ENCODE assay signal across 17 cellular contexts in the genomic region with DNA sequence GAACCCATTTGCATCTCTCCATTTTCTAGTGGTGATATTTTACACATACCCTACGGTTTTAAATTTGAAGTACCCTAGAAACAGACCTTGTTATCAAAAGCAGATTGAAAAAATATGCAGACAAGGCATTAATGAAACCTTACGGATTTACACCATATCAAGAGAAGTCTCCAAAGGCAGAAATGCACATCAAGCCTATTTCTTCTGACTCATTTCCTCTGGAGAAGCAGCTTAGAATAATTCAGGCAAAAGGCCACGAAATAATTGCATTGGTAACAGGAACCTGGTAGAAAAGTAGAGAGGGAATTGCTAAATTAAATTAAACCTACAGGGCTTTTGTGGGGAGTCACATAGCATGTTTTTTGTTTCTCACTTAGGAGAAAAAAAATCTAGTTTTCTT. TPM values are rescaled to one million over a fixed set of nuclear protein-coding genes. Genes with fewer than 3 reads are reported as not detected.
A peak's percentile ranks its signal among the peaks of the same experiment; 100 is the strongest.
DNase-seq lines count a peak whose midpoint lies in the region; ATAC-seq, FAIRE-seq and TF ChIP-seq lines count a peak whose summit lies in the region.
"Had no signal": no experiment of that assay in that cellular context is flagged by ENCODE, and none has a peak within 500 bp of the region (broad histone marks: within the 10 kb centered on the region; RNA-seq: fewer than 3 reads in every experiment).

No MANE protein-coding gene starts in this region.

- H3K4me1 ChIP-seq in endothelial cell of umbilical vein (ENCODE audit: control insufficient read depth, extremely low read depth, insufficient read depth, low read length) = peaks cover 26% of the 10 kb centered on the region
- H3K4me1 ChIP-seq in smooth muscle cell (ENCODE audit: low read depth) = peaks cover 6% of the 10 kb centered on the region

- H3K27me3 ChIP-seq in endothelial cell of umbilical vein (ENCODE audit: control insufficient read depth in 2 of 2, insufficient read depth in 2 of 2, low read length in 2 of 2) = no peaks in the 10 kb centered on the region
- H3K27me3 ChIP-seq in smooth muscle cell (ENCODE audit: low read depth) = no peaks in the 10 kb centered on the region
- H3K27me3 ChIP-seq: suprapubic skin had no signal

- H3K79me2 ChIP-seq in endothelial cell of umbilical vein (ENCODE audit: control insufficient read depth, insufficient read depth, low read length) (no peaks in the 10 kb centered on the region), smooth muscle cell (ENCODE audit: low read depth) (no peaks in the 10 kb centered on the region)

- H4K20me1 ChIP-seq in endothelial cell of umbilical vein (replicated peaks; ENCODE audit: control insufficient read depth, extremely low read depth, insufficient read depth, low read length) (no peaks in the 10 kb centered on the region), smooth muscle cell (ENCODE audit: low read depth) (no peaks in the 10 kb centered on the region)

- ATAC-seq in GM18907 (IDR thresholded peaks at IDR 0.05; ENCODE audit: unreplicated experiment) = no peak
- ATAC-seq: left lobe of liver, natural killer cell, Right ventricle myocardium inferior had no signal

- no peak overlapping the region for H3K9ac ChIP-seq in endothelial cell of umbilical vein (replicated peaks; ENCODE audit: extremely low read depth, insufficient read depth, low read length)
- H3K9ac ChIP-seq in smooth muscle cell (ENCODE audit: low read depth) = peak overlapping the region; percentile 55

- peak overlapping the region; percentile 75 for H3K4me2 ChIP-seq in endothelial cell of umbilical vein (ENCODE audit: insufficient read depth, low read length)
- peak overlapping the region; percentile 63 for H3K4me2 ChIP-seq in smooth muscle cell

- CTCF ChIA-PET in endothelial cell of umbilical vein (lab: Charles Lee) = interaction anchor here (0.7 to 1.0 kb wide), 4 partner anchors 14 to 348 kb away, joined by 3 to 6 read pairs (median 3); a partner anchor contains a TSS

- intact Hi-C loops in endothelial cell of umbilical vein (cut with micrococcal nuclease) = no loop called here

- peak overlapping the region; percentile 42 for H3K27ac ChIP-seq in endothelial cell of umbilical vein (ENCODE audit: insufficient read depth, low read depth, low read length)
- peak overlapping the region; percentile 78 for H3K27ac ChIP-seq in smooth muscle cell (ENCODE audit: low read depth)
- H3K27ac ChIP-seq: suprapubic skin had no signal

- POLR2A ChIA-PET in endothelial cell of umbilical vein (lab: Charles Lee) = no interaction called here

- H3F3A ChIP-seq in smooth muscle cell (ENCODE audit: low read depth) = peaks cover 14% of the 10 kb centered on the region

- peak; percentile 59 for DNase-seq in H4 (ENCODE audit: low spot score)
- DNase-seq in RKO (ENCODE audit: low spot score) = peak; percentile 20
- peak; percentile 60 for DNase-seq in endothelial cell of umbilical vein (ENCODE audit: low read depth, low spot score)
- DNase-seq in smooth muscle cell (lab: John Stamatoyannopoulos, UW; ENCODE audit: unreplicated experiment) = no peak
- no peak for DNase-seq in HuH-7.5 (ENCODE audit: low spot score)
- no peak for DNase-seq in DMS153 (lab: John Stamatoyannopoulos, UW)
- DNase-seq: activated CD8-positive, alpha-beta memory T cell treated with anti-CD3 and anti-CD28 coated beads, Interleukin-2, amount 50 U/mL, for 48 hours; activated naive CD8-positive, alpha-beta T cell treated with anti-CD3 and anti-CD28 coated beads for 36 hours; natural killer cell; NCI-H1092 treated with DMSO at 0.1 percent for 48 hours; NCI-H446 treated with DMSO at 0.1 percent for 48 hours; right cardiac atrium had no signal

- TF ChIP-seq CTCF in endothelial cell of umbilical vein (IDR thresholded peaks at IDR 0.05; ENCODE audit: extremely low read depth in 1 of 2, insufficient read depth in 1 of 2, low read depth in 1 of 2, low read length in 2 of 2) = no peak
- TF ChIP-seq CTCF in smooth muscle cell (IDR thresholded peaks at IDR 0.05; ENCODE audit: borderline replicate concordance, insufficient read depth, poor library complexity, severe bottlenecking) = no peak

- TF ChIP-seq POLR2A in endothelial cell of umbilical vein (IDR thresholded peaks at IDR 0.05; ENCODE audit: low read depth, low read length) = no peak

- dilution Hi-C loops in endothelial cell of umbilical vein (cut with MboI; ENCODE audit: extremely low pct_ligation_motif_present, low sequenced_read_pairs) = no loop called here

- H2AFZ ChIP-seq in endothelial cell of umbilical vein (ENCODE audit: low read depth, low read length) (peak overlapping the region; percentile 9), smooth muscle cell (ENCODE audit: low read depth) (no peak overlapping the region)

- no peak overlapping the region for H3K4me3 ChIP-seq in endothelial cell of umbilical vein (replicated peaks in 1 of 3; ENCODE audit: insufficient read depth in 1 of 3, low read depth in 1 of 3, low read length in 3 of 3)
- no peak overlapping the region for H3K4me3 ChIP-seq in smooth muscle cell
- H3K4me3 ChIP-seq: suprapubic skin had no signal

- H3K36me3 ChIP-seq in endothelial cell of umbilical vein (ENCODE audit: control insufficient read depth in 2 of 2, extremely low read depth in 1 of 2, insufficient read depth in 2 of 2, low read length in 2 of 2) (no peaks in the 10 kb centered on the region), smooth muscle cell (ENCODE audit: low read depth) (no peaks in the 10 kb centered on the region)

- no peaks in the 10 kb centered on the region for H3K9me1 ChIP-seq in endothelial cell of umbilical vein (replicated peaks; ENCODE audit: control insufficient read depth, extremely low read depth, insufficient read depth, low read length)

- FAIRE-seq in endothelial cell of umbilical vein (lab: Jason Lieb, UNC) = peak; percentile 87
- FAIRE-seq: TTC549 had no signal

- no TSS peak for BruUV-seq in endothelial cell of umbilical vein (replicated peaks; lab: Mats Ljungman, UMichigan)

- WGBS in smooth muscle cell (ENCODE audit: low lambda C conversion rate) = 25% methylated on average over 3 of the region's 3 CpGs

- H3K9me3 ChIP-seq in endothelial cell of umbilical vein (replicated peaks; ENCODE audit: control insufficient read depth, insufficient read depth, low read length) = no peaks in the 10 kb centered on the region
- no peaks in the 10 kb centered on the region for H3K9me3 ChIP-seq in smooth muscle cell (replicated peaks; ENCODE audit: low read depth)
- H3K9me3 ChIP-seq: suprapubic skin had no signal

TF ChIP-seq in endothelial cell of umbilical vein, 7 proteins besides CTCF, POLR2A, EP300 and RAD21:
- TF ChIP-seq GATA2 (IDR thresholded peaks at IDR 0.05; ENCODE audit: insufficient read depth, insufficient read length, low read depth, low read length) (no peak), JUN (IDR thresholded peaks at IDR 0.05; ENCODE audit: borderline replicate concordance, insufficient read depth, insufficient read length, low read depth) (peak; percentile 48), MYC (IDR thresholded peaks at IDR 0.05; ENCODE audit: low read depth, low read length) (no peak), FOS (IDR thresholded peaks at IDR 0.05; ENCODE audit: borderline replicate concordance, insufficient read depth, low read length) (peak; percentile 79)
TF ChIP-seq in endothelial cell of umbilical vein: peak in this region for 2.

RNA-seq across cellular contexts. Expression of a gene that starts 34.7 kb away (rescaled TPM):
- total RNA-seq in H4 (2014; rRNA removed; shearing (Covaris generic)) = 3.2 and 5.3 TPM in 2 replicates
- 3.2 and 3.8 TPM in 2 replicates for total RNA-seq in endothelial cell of umbilical vein
- polyA plus RNA-seq in endothelial cell of umbilical vein = 1.4 and 1.6 TPM in 2 replicates
- 1.7 and 1.9 TPM in 2 replicates for polyA plus RNA-seq in endothelial cell of umbilical vein (2011; cell fraction: cytosol; rRNA removed)
- polyA plus RNA-seq in endothelial cell of umbilical vein (2011; cell fraction: nucleus; rRNA removed) = 2.6 and 3.1 TPM in 2 replicates
- polyA plus RNA-seq in endothelial cell of umbilical vein (2012) = 2.1 and 2.2 TPM in 2 replicates
- polyA minus RNA-seq in endothelial cell of umbilical vein = 4.1 and 5.4 TPM in 2 replicates
- 9.0 TPM for polyA minus RNA-seq in endothelial cell of umbilical vein (2011; cell fraction: cytosol; rRNA and poly(A)+ RNA removed)
- polyA minus RNA-seq in endothelial cell of umbilical vein (2011; cell fraction: nucleus; rRNA and poly(A)+ RNA removed) = 6.2 and 7.7 TPM in 2 replicates
- 3.6 and 6.6 TPM in 2 replicates for total RNA-seq in smooth muscle cell
- polyA plus RNA-seq in smooth muscle cell = 0.84 and 1.1 TPM in 2 replicates

Comparison
In these comparisons a context has a peak if more than half of its experiments do, and no peak if none do; other contexts are left out.
1. DNase-seq: peak in H4 (single experiment), RKO (single experiment) and endothelial cell of umbilical vein (single experiment); none in smooth muscle cell (single experiment), HuH-7.5 (single experiment) and DMS153 (single experiment).